ENCODE assay signal across 2 cellular contexts in genomic region chr16:25037632-25038031, GRCh38.
TF ChIP-seq lines count a peak whose summit lies in the region.

No MANE protein-coding gene starts in this region.

TF ChIP-seq in IMR-90, 13 proteins besides CTCF, POLR2A, EP300 and RAD21:
- TF ChIP-seq USF2 (IDR thresholded peaks at IDR 0.05; ENCODE audit: low read depth, low read length) (no peak), MAFK (IDR thresholded peaks at IDR 0.05; ENCODE audit: low read depth, low read length) (no peak), RFX5 (IDR thresholded peaks at IDR 0.05; ENCODE audit: low read depth, low read length) (no peak), MAZ (IDR thresholded peaks at IDR 0.05; ENCODE audit: borderline replicate concordance, low read depth, low read length) (no peak), CEBPB (IDR thresholded peaks at IDR 0.05; ENCODE audit: low read depth, low read length) (no peak), SMC3 (IDR thresholded peaks at IDR 0.05; ENCODE audit: low read depth, low read length) (no peak), FOS (IDR thresholded peaks at IDR 0.05; ENCODE audit: low read depth, low read length) (no peak), CHD1 (IDR thresholded peaks at IDR 0.05; ENCODE audit: low read depth, low read length) (no peak), NFE2L2 (IDR thresholded peaks at IDR 0.05; ENCODE audit: low read depth, low read length) (no peak), MXI1 (IDR thresholded peaks at IDR 0.05; ENCODE audit: borderline replicate concordance, low read depth, low read length) (no peak), RCOR1 (IDR thresholded peaks at IDR 0.05; ENCODE audit: insufficient replicate concordance, low read length) (no peak), BHLHE40 (IDR thresholded peaks at IDR 0.05; ENCODE audit: low read depth, low read length) (no peak)
- TF ChIP-seq, protein P1, sequence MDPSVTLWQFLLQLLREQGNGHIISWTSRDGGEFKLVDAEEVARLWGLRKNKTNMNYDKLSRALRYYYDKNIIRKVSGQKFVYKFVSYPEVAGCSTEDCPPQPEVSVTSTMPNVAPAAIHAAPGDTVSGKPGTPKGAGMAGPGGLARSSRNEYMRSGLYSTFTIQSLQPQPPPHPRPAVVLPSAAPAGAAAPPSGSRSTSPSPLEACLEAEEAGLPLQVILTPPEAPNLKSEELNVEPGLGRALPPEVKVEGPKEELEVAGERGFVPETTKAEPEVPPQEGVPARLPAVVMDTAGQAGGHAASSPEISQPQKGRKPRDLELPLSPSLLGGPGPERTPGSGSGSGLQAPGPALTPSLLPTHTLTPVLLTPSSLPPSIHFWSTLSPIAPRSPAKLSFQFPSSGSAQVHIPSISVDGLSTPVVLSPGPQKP (IDR thresholded peaks at IDR 0.05; ENCODE audit: borderline replicate concordance, low read depth, low read length) = no peak

TF ChIP-seq in GM23338, 12 proteins besides CTCF, POLR2A, EP300 and RAD21:
- TF ChIP-seq ZNF114 (CRISPR knock-in tag; IDR thresholded peaks at IDR 0.05) = no peak
